ENCODE assay signal across 17 cellular contexts in genomic region chr4:161817822-161818412, GRCh38.
DNase-seq lines count a peak whose midpoint lies in the region; ATAC-seq and TF ChIP-seq lines count a peak whose summit lies in the region.
"Had no signal": no experiment of that assay in that cellular context is flagged by ENCODE, and none has a peak within 500 bp of the region (broad histone marks: within the 10 kb centered on the region; RNA-seq: fewer than 3 reads in every experiment).

No MANE protein-coding gene starts in this region.

- no peak for DNase-seq in HCT116 (ENCODE audit: low read depth, low spot score)
- DNase-seq in WTC11 (ENCODE audit: low spot score), result no peak
- DNase-seq in testis, result no peak
- no peak for DNase-seq in NCI-H526 treated with DMSO at 0.1 percent for 48 hours (lab: John Stamatoyannopoulos, UW)
- DNase-seq in NCI-H187 (lab: John Stamatoyannopoulos, UW), result no peak
- no peak for DNase-seq in esophagus squamous epithelium (lab: John Stamatoyannopoulos, UW)
- DNase-seq: COR-L47, GF-D8, HFFc6, IMR-90, MM.1S, NCI-H1105, NCI-H2081 treated with DMSO at 0.1 percent for 48 hours, NCI-H748 treated with DMSO at 0.1 percent for 48 hours had no signal

- TF ChIP-seq CTCF in HCT116 (IDR thresholded peaks at IDR 0.05 in 2 of 3, conservative IDR thresholded peaks at IDR 0.05 in 1 of 3; ENCODE audit: borderline replicate concordance in 1 of 3, insufficient read depth in 1 of 3, low read depth in 2 of 3, low read length in 2 of 3) (no peak), WTC11 (IDR thresholded peaks at IDR 0.05) (no peak), testis (IDR thresholded peaks at IDR 0.05) (no peak), esophagus squamous epithelium (IDR thresholded peaks at IDR 0.05) (no peak)

- no peaks in the 10 kb centered on the region for H3K79me2 ChIP-seq in HCT116 (ENCODE audit: insufficient read depth, low read length)

- H3K9me3 ChIP-seq in HCT116 (ENCODE audit: control insufficient read depth in 1 of 2, insufficient read depth in 1 of 2, low read depth in 1 of 2, low read length in 2 of 2), result no peaks in the 10 kb centered on the region
- H3K9me3 ChIP-seq in testis, result no peaks in the 10 kb centered on the region
- H3K9me3 ChIP-seq in esophagus squamous epithelium, result peaks cover 0 to 16% (median 4%) of the 10 kb centered on the region in 3 donors
- H3K9me3 ChIP-seq: SJSA1 had no signal

- H4K20me1 ChIP-seq in HCT116 (ENCODE audit: insufficient read depth), result no peaks in the 10 kb centered on the region

- H3K9ac ChIP-seq in HCT116 (ENCODE audit: low read length), result no peak overlapping the region

- CTCF ChIA-PET in HCT116 (lab: Charles Lee), result no interaction called here
- CTCF ChIA-PET in WTC11 (lab: Charles Lee), result no interaction called here

- TF ChIP-seq RAD21 in HCT116 (IDR thresholded peaks at IDR 0.05; ENCODE audit: low read depth), result no peak

- no peaks in the 10 kb centered on the region; the same call in 1 of the 2 replicates for H3K36me3 Mint-ChIP-seq in WTC11

- H3K4me1 ChIP-seq in HCT116 (ENCODE audit: control insufficient read depth in 1 of 2, insufficient read depth in 2 of 2, low read length in 2 of 2) (no peaks in the 10 kb centered on the region), testis (no peaks in the 10 kb centered on the region), esophagus squamous epithelium (no peaks in the 10 kb centered on the region)
- H3K4me1 ChIP-seq: SJSA1 had no signal

- POLR2A ChIA-PET in HCT116 (lab: Charles Lee) (no interaction called here), WTC11 (lab: Charles Lee) (no interaction called here)

- H3K27ac ChIP-seq in HCT116 (ENCODE audit: low read depth, low read length) (no peak overlapping the region), testis (no peak overlapping the region), esophagus squamous epithelium (no peak overlapping the region)
- H3K27ac ChIP-seq: SJSA1 had no signal

- H3K27me3 Mint-ChIP-seq in WTC11 (ENCODE audit: low read depth), result no peaks in the 10 kb centered on the region

- BruUV-seq in HCT116 (replicated peaks; lab: Mats Ljungman, UMichigan), result no TSS peak

- H3K4me1 Mint-ChIP-seq in WTC11, result peaks cover 10% of the 10 kb centered on the region

- H3K9me3 Mint-ChIP-seq in WTC11, result peaks cover 6% of the 10 kb centered on the region
- H3K9me3 Mint-ChIP-seq: T-helper 1 cell treated with Interleukin-12 subunit alpha and Interleukin-12 subunit beta and Interleukin-4 antibody, amounts not matched to agents 30 μg/mL and 1 μg/mL, for 36 hours had no signal

- H3K27me3 ChIP-seq in HCT116 (ENCODE audit: insufficient read depth, low read length) (no peaks in the 10 kb centered on the region), testis (no peaks in the 10 kb centered on the region), esophagus squamous epithelium (no peaks in the 10 kb centered on the region)
- H3K27me3 ChIP-seq: SJSA1 had no signal

- H3K4me3 Mint-ChIP-seq in WTC11, result no peak overlapping the region
- H3K4me3 Mint-ChIP-seq: HFFc6; T-helper 1 cell treated with Interleukin-12 subunit alpha and Interleukin-12 subunit beta and Interleukin-4 antibody, amounts not matched to agents 30 μg/mL and 1 μg/mL, for 36 hours had no signal

- H3K4me3 ChIP-seq in HCT116 (replicated peaks in 1 of 2; ENCODE audit: low read depth in 1 of 2, low read length in 2 of 2) (no peak overlapping the region), testis (peak overlapping the region; percentile 2 to 16), esophagus squamous epithelium (no peak overlapping the region)
- H3K4me3 ChIP-seq: SJSA1 had no signal

- no peak overlapping the region for H3K27ac Mint-ChIP-seq in WTC11
- H3K27ac Mint-ChIP-seq: HFFc6; T-helper 1 cell treated with Interleukin-12 subunit alpha and Interleukin-12 subunit beta and Interleukin-4 antibody, amounts not matched to agents 30 μg/mL and 1 μg/mL, for 36 hours had no signal

- 64 to 66% methylated on average over 14 of the region's 14 CpGs for WGBS in testis, 2 donors
- WGBS in esophagus squamous epithelium, 2 donors, result 62 to 70% methylated on average over 11 to 13 of the region's 14 CpGs

- intact Hi-C loops in HCT116 (cut with micrococcal nuclease) (no loop called here), testis (cut with DNase I; ENCODE audit: low total_unique reads) (no loop called here), esophagus squamous epithelium (cut with DNase I) (no loop called here)

- no peaks in the 10 kb centered on the region for H3K36me3 ChIP-seq in HCT116 (ENCODE audit: control insufficient read depth in 1 of 2, insufficient read depth in 2 of 2, low read length in 2 of 2)
- no peaks in the 10 kb centered on the region for H3K36me3 ChIP-seq in testis (ENCODE audit: low read depth, missing control alignments)
- H3K36me3 ChIP-seq in esophagus squamous epithelium, result no peaks in the 10 kb centered on the region
- H3K36me3 ChIP-seq: SJSA1 had no signal

- ATAC-seq in HCT116 (no peak), WTC11 (peak; percentile 57)

- TF ChIP-seq POLR2A in HCT116 (IDR thresholded peaks at IDR 0.05; ENCODE audit: borderline replicate concordance, extremely low read depth, insufficient read depth, insufficient read length), result no peak
- no peak for TF ChIP-seq POLR2A in testis (IDR thresholded peaks at IDR 0.05)
- TF ChIP-seq POLR2A in esophagus squamous epithelium (IDR thresholded peaks at IDR 0.05), result no peak

- RAD21 ChIA-PET in HCT116 (lab: Charles Lee; ENCODE audit: low non-redundant PET in 1 of 2, low total read pairs in 2 of 2, uncharacterized antibody in 2 of 2, unreplicated experiment in 2 of 2), result no interaction called here

- no peaks in the 10 kb centered on the region for H3K9me2 ChIP-seq in HCT116 (ENCODE audit: insufficient read depth)

- H3K4me2 ChIP-seq in HCT116 (ENCODE audit: low read length), result no peak overlapping the region

- peak overlapping the region; percentile 12 for H2AFZ ChIP-seq in HCT116 (ENCODE audit: low read depth, low read length, poor library complexity, severe bottlenecking)

TF ChIP-seq in HCT116, 20 proteins besides CTCF, POLR2A, EP300 and RAD21 (continues in another document):
- TF ChIP-seq ZFX (IDR thresholded peaks at IDR 0.05), result no peak
- TF ChIP-seq EZH2 (IDR thresholded peaks at IDR 0.05), result no peak
- no peak for TF ChIP-seq MAX (IDR thresholded peaks at IDR 0.05)
- no peak for TF ChIP-seq ELF1 (IDR thresholded peaks at IDR 0.05; ENCODE audit: borderline replicate concordance, low read depth)
- TF ChIP-seq SRF (IDR thresholded peaks at IDR 0.05; ENCODE audit: low read depth), result no peak
- TF ChIP-seq TCF7L2 (IDR thresholded peaks at IDR 0.05; ENCODE audit: borderline replicate concordance, extremely low read depth, insufficient read depth, insufficient read length), result no peak

TF ChIP-seq in PFSK-1, 5 proteins besides CTCF, POLR2A, EP300 and RAD21:
- no peak for TF ChIP-seq REST (IDR thresholded peaks at IDR 0.05; ENCODE audit: insufficient read depth in 1 of 2, low read depth in 2 of 2, low read length in 2 of 2)
- TF ChIP-seq POLR2AphosphoS5 (IDR thresholded peaks at IDR 0.05; ENCODE audit: low read depth, low read length), result peak; percentile 33; the same call in 1 of the 2 replicates

TF ChIP-seq in WTC11, 78 proteins besides CTCF, POLR2A, EP300 and RAD21 (continues in another document):
- no peak for TF ChIP-seq NR3C1 (CRISPR knock-in tag; conservative IDR thresholded peaks at IDR 0.05; ENCODE audit: low read depth)
- TF ChIP-seq, protein P1, sequence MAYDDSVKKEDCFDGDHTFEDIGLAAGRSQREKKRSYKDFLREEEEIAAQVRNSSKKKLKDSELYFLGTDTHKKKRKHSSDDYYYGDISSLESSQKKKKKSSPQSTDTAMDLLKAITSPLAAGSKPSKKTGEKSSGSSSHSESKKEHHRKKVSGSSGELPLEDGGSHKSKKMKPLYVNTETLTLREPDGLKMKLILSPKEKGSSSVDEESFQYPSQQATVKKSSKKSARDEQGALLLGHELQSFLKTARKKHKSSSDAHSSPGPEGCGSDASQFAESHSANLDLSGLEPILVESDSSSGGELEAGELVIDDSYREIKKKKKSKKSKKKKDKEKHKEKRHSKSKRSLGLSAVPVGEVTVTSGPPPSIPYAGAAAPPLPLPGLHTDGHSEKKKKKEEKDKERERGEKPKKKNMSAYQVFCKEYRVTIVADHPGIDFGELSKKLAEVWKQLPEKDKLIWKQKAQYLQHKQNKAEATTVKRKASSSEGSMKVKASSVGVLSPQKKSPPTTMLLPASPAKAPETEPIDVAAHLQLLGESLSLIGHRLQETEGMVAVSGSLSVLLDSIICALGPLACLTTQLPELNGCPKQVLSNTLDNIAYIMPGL (CRISPR knock-in tag; IDR thresholded peaks at IDR 0.05), result no peak
- no peak for TF ChIP-seq TP53 (CRISPR knock-in tag; IDR thresholded peaks at IDR 0.05)
- TF ChIP-seq, protein P2, sequence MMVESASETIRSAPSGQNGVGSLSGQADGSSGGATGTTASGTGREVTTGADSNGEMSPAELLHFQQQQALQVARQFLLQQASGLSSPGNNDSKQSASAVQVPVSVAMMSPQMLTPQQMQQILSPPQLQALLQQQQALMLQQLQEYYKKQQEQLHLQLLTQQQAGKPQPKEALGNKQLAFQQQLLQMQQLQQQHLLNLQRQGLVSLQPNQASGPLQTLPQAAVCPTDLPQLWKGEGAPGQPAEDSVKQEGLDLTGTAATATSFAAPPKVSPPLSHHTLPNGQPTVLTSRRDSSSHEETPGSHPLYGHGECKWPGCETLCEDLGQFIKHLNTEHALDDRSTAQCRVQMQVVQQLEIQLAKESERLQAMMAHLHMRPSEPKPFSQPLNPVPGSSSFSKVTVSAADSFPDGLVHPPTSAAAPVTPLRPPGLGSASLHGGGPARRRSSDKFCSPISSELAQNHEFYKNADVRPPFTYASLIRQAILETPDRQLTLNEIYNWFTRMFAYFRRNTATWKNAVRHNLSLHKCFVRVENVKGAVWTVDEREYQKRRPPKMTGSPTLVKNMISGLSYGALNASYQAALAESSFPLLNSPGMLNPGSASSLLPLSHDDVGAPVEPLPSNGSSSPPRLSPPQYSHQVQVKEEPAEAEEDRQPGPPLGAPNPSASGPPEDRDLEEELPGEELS (CRISPR knock-in tag; IDR thresholded peaks at IDR 0.05), result no peak
- TF ChIP-seq SMAD4 (CRISPR knock-in tag; IDR thresholded peaks at IDR 0.05), result no peak
- TF ChIP-seq MAX (CRISPR knock-in tag; IDR thresholded peaks at IDR 0.05), result no peak
- no peak for TF ChIP-seq FOXJ3 (CRISPR knock-in tag; IDR thresholded peaks at IDR 0.05; ENCODE audit: borderline replicate concordance)
- TF ChIP-seq, protein P3, sequence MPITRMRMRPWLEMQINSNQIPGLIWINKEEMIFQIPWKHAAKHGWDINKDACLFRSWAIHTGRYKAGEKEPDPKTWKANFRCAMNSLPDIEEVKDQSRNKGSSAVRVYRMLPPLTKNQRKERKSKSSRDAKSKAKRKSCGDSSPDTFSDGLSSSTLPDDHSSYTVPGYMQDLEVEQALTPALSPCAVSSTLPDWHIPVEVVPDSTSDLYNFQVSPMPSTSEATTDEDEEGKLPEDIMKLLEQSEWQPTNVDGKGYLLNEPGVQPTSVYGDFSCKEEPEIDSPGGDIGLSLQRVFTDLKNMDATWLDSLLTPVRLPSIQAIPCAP (CRISPR knock-in tag; IDR thresholded peaks at IDR 0.05), result no peak
- TF ChIP-seq SOX15 (CRISPR knock-in tag; IDR thresholded peaks at IDR 0.05), result no peak
- no peak for TF ChIP-seq CBFB (CRISPR knock-in tag; IDR thresholded peaks at IDR 0.05; ENCODE audit: low read depth)

Comparison
In these comparisons a context has a peak if more than half of its experiments do, and no peak if none do; other contexts are left out.
1. H3K4me3 ChIP-seq: peak in testis (2 of 2); none in HCT116 (0 of 2) and esophagus squamous epithelium (0 of 4).